Comparison of ENCODE assay signal across 1 cellular context in genomic region chr17:42194133-42194899, GRCh38.
TF ChIP-seq lines count a peak whose summit lies in the region.

GHDC (minus strand) TSS chr17:42194494; CDS start chr17:42193581, 913 bp downstream.

TF ChIP-seq in HepG2, 621 proteins besides CTCF, POLR2A, EP300 and RAD21 (continued from another document and continues in another):
- TF ChIP-seq RARA (CRISPR knock-in tag; IDR thresholded peaks at IDR 0.05): 0 out of 2 replicates have a peak, but pooled peaks have one; percentile 10
- no peak for TF ChIP-seq HNRNPUL1 (IDR thresholded peaks at IDR 0.05; ENCODE audit: low read depth, low read length)
- no peak for TF ChIP-seq ZNF10 (CRISPR knock-in tag; IDR thresholded peaks at IDR 0.05; ENCODE audit: borderline replicate concordance, low read depth)
- TF ChIP-seq THRA (CRISPR knock-in tag; IDR thresholded peaks at IDR 0.05; ENCODE audit: borderline replicate concordance): peak; percentile 64
- peak; percentile 83; the same call in 1 of the 2 replicates for TF ChIP-seq MEF2D (CRISPR knock-in tag; IDR thresholded peaks at IDR 0.05)
- TF ChIP-seq ZNF451 (CRISPR knock-in tag; IDR thresholded peaks at IDR 0.05): peak; percentile 62; the same call in 1 of the 2 replicates
- peak; percentile 86 for TF ChIP-seq ZMYM4 (CRISPR knock-in tag; IDR thresholded peaks at IDR 0.05)
- peak; percentile 78; the same call in 1 of the 2 replicates for TF ChIP-seq ZNF510 (CRISPR knock-in tag; IDR thresholded peaks at IDR 0.05; ENCODE audit: low read depth)
- TF ChIP-seq ZNF83 (CRISPR knock-in tag; IDR thresholded peaks at IDR 0.05; ENCODE audit: borderline replicate concordance): no peak
- TF ChIP-seq THAP7 (CRISPR knock-in tag; IDR thresholded peaks at IDR 0.05): peak; percentile 64; the same call in 1 of the 2 replicates
- no peak for TF ChIP-seq ZFP62 (CRISPR knock-in tag; IDR thresholded peaks at IDR 0.05)
- 0 out of 2 replicates have a peak, but pooled peaks have one; percentile 43 for TF ChIP-seq TGIF2 (CRISPR knock-in tag; IDR thresholded peaks at IDR 0.05)
- no peak for TF ChIP-seq ZSCAN29 (CRISPR knock-in tag; conservative IDR thresholded peaks at IDR 0.05)
- no peak for TF ChIP-seq HMG20B (CRISPR knock-in tag; conservative IDR thresholded peaks at IDR 0.05)
- TF ChIP-seq MXD3 (CRISPR knock-in tag; IDR thresholded peaks at IDR 0.05): peak; percentile 83; the same call in 1 of the 2 replicates
- TF ChIP-seq ZSCAN9 (CRISPR knock-in tag; IDR thresholded peaks at IDR 0.05; ENCODE audit: borderline replicate concordance): peak; percentile 81
- 0 out of 2 replicates have a peak, but pooled peaks have one; percentile 11 for TF ChIP-seq SIX4 (CRISPR knock-in tag; IDR thresholded peaks at IDR 0.05)
- peak; percentile 34; the same call in 1 of the 2 replicates for TF ChIP-seq ZNF160 (CRISPR knock-in tag; IDR thresholded peaks at IDR 0.05)
- TF ChIP-seq RXRA (CRISPR knock-in tag; IDR thresholded peaks at IDR 0.05): peak; percentile 57
- TF ChIP-seq ETV5 (CRISPR knock-in tag; IDR thresholded peaks at IDR 0.05; ENCODE audit: borderline replicate concordance): peak; percentile 94
- TF ChIP-seq ATF1 (CRISPR knock-in tag; IDR thresholded peaks at IDR 0.05): no peak
- TF ChIP-seq ZBTB7A (CRISPR knock-in tag; IDR thresholded peaks at IDR 0.05): peak; percentile 97; the same call in 1 of the 2 replicates
- TF ChIP-seq BORCS8-MEF2B (CRISPR knock-in tag; IDR thresholded peaks at IDR 0.05): no peak; the same call in none of the 2 replicates
- no peak for TF ChIP-seq ZNF746 (CRISPR knock-in tag; IDR thresholded peaks at IDR 0.05)
- peak; percentile 77 for TF ChIP-seq GFI1 (CRISPR knock-in tag; IDR thresholded peaks at IDR 0.05; ENCODE audit: borderline replicate concordance)
- TF ChIP-seq FOXA1 (IDR thresholded peaks at IDR 0.05): no peak
- no peak for TF ChIP-seq FOXA1 (CRISPR knock-in tag; IDR thresholded peaks at IDR 0.05)
- no peak for TF ChIP-seq NBN (conservative IDR thresholded peaks at IDR 0.05)
- TF ChIP-seq MYPOP (CRISPR knock-in tag; IDR thresholded peaks at IDR 0.05): peak; percentile 13; the same call in 1 of the 2 replicates
- no peak for TF ChIP-seq RFX1 (IDR thresholded peaks at IDR 0.05)
- TF ChIP-seq ZFYVE20 (CRISPR knock-in tag; IDR thresholded peaks at IDR 0.05; ENCODE audit: borderline replicate concordance, low read depth): no peak
- peak; percentile 65; the same call in 1 of the 2 replicates for TF ChIP-seq ZNF557 (CRISPR knock-in tag; IDR thresholded peaks at IDR 0.05)
- TF ChIP-seq ZNF615 (CRISPR knock-in tag; IDR thresholded peaks at IDR 0.05; ENCODE audit: borderline replicate concordance): 0 out of 2 replicates have a peak, but pooled peaks have one; percentile 52
- 0 out of 2 replicates have a peak, but pooled peaks have one; percentile 69 for TF ChIP-seq CC2D1A (CRISPR knock-in tag; IDR thresholded peaks at IDR 0.05)
- no peak for TF ChIP-seq GRHL1 (CRISPR knock-in tag; conservative IDR thresholded peaks at IDR 0.05)
- peak; percentile 73; the same call in 1 of the 2 replicates for TF ChIP-seq MIER3 (CRISPR knock-in tag; IDR thresholded peaks at IDR 0.05; ENCODE audit: borderline replicate concordance)
- peak; percentile 50; the same call in 1 of the 2 replicates for TF ChIP-seq ZFP41 (CRISPR knock-in tag; IDR thresholded peaks at IDR 0.05; ENCODE audit: borderline replicate concordance)
- peak; percentile 82; the same call in 1 of the 2 replicates for TF ChIP-seq EED (CRISPR knock-in tag; IDR thresholded peaks at IDR 0.05)
- peak; percentile 83 for TF ChIP-seq ZGPAT (CRISPR knock-in tag; IDR thresholded peaks at IDR 0.05)
- peak; percentile 85 for TF ChIP-seq POGZ (CRISPR knock-in tag; IDR thresholded peaks at IDR 0.05)
- no peak for TF ChIP-seq IKZF4 (CRISPR knock-in tag; IDR thresholded peaks at IDR 0.05; ENCODE audit: borderline replicate concordance, low read depth, not compliant biosample characterization)
- TF ChIP-seq IKZF1 (IDR thresholded peaks at IDR 0.05): no peak
- TF ChIP-seq MAFK (conservative IDR thresholded peaks at IDR 0.05 in 1 of 2, IDR thresholded peaks at IDR 0.05 in 1 of 2; ENCODE audit: low read length in 2 of 2): no peak
- no peak for TF ChIP-seq CREB3 (CRISPR knock-in tag; IDR thresholded peaks at IDR 0.05)
- TF ChIP-seq JUN (CRISPR knock-in tag; IDR thresholded peaks at IDR 0.05): 0 out of 2 replicates have a peak, but pooled peaks have one; percentile 35
- TF ChIP-seq HCFC1 (IDR thresholded peaks at IDR 0.05; ENCODE audit: low read depth, low read length): no peak; the same call in 1 of the 2 replicates
- peak; percentile 89 for TF ChIP-seq ZNF333 (CRISPR knock-in tag; IDR thresholded peaks at IDR 0.05; ENCODE audit: borderline replicate concordance)
- no peak for TF ChIP-seq ETS1 (CRISPR knock-in tag; IDR thresholded peaks at IDR 0.05)
- TF ChIP-seq MXI1 (IDR thresholded peaks at IDR 0.05; ENCODE audit: borderline replicate concordance, low read depth, low read length): peak; percentile 62; the same call in 1 of the 3 replicates
- 0 out of 2 replicates have a peak, but pooled peaks have one; percentile 51 for TF ChIP-seq MXD4 (CRISPR knock-in tag; IDR thresholded peaks at IDR 0.05)
- TF ChIP-seq ZNF597 (CRISPR knock-in tag; IDR thresholded peaks at IDR 0.05): no peak
- peak; percentile 67; the same call in 1 of the 2 replicates for TF ChIP-seq HNRNPL (IDR thresholded peaks at IDR 0.05; ENCODE audit: low read depth, low read length)
- TF ChIP-seq GABPB1 (CRISPR knock-in tag; IDR thresholded peaks at IDR 0.05): peak; percentile 90
- peak; percentile 85; the same call in 1 of the 2 replicates for TF ChIP-seq SALL2 (CRISPR knock-in tag; IDR thresholded peaks at IDR 0.05)
- TF ChIP-seq DMAP1 (CRISPR knock-in tag; IDR thresholded peaks at IDR 0.05): peak; percentile 82; the same call in 1 of the 2 replicates
- peak; percentile 74 for TF ChIP-seq HDAC2 (CRISPR knock-in tag; IDR thresholded peaks at IDR 0.05)
- no peak for TF ChIP-seq RNF2 (conservative IDR thresholded peaks at IDR 0.05; ENCODE audit: low read depth)
- peak; percentile 79; the same call in 1 of the 2 replicates for TF ChIP-seq ZNF138 (CRISPR knock-in tag; IDR thresholded peaks at IDR 0.05; ENCODE audit: low read depth)
- TF ChIP-seq MIER2 (CRISPR knock-in tag; IDR thresholded peaks at IDR 0.05): peak; percentile 75; the same call in 1 of the 2 replicates
- TF ChIP-seq ZMYM3 (CRISPR knock-in tag; IDR thresholded peaks at IDR 0.05): peak; percentile 97
